In genomic region chr9:86854898-86855523, GRCh38 we compare ENCODE assay signal across 11 cellular contexts.
DNase-seq lines count a peak whose midpoint lies in the region; ATAC-seq, FAIRE-seq and TF ChIP-seq lines count a peak whose summit lies in the region.
"Had no signal": no experiment of that assay in that cellular context is flagged by ENCODE, and none has a peak within 500 bp of the region (broad histone marks: within the 10 kb centered on the region; RNA-seq: fewer than 3 reads in every experiment).

No MANE protein-coding gene starts in this region.

- no peak overlapping the region for H3K4me3 ChIP-seq in astrocyte (ENCODE audit: insufficient read depth, low read depth, low read length)

- no peak overlapping the region for H3K4me2 ChIP-seq in astrocyte (ENCODE audit: low read length)

- DNase-seq in AG08396 (ENCODE audit: low spot score) = peak; percentile 64
- DNase-seq in HuH-7.5 (ENCODE audit: low spot score) = peak; percentile 10
- peak; percentile 68 for DNase-seq in astrocyte (ENCODE audit: low read depth)
- peak; percentile 99 for DNase-seq in left kidney (ENCODE audit: low read depth, low spot score)
- no peak for DNase-seq in central memory CD4-positive, alpha-beta T cell
- no peak for DNase-seq in T-cell
- no peak for DNase-seq in MV-4-11 (lab: John Stamatoyannopoulos, UW)
- DNase-seq in T-helper 2 cell treated with Interferon-gamma antibody and Interleukin-4, amounts not matched to agents 5 μg/mL and 100 μg/mL, for 36 hours (ENCODE audit: low spot score) = no peak
- DNase-seq: CD8-positive, alpha-beta memory T cell; hippocampal formation; NCI-H510A had no signal

- no peak overlapping the region for H2AFZ ChIP-seq in astrocyte (ENCODE audit: low read depth, low read length)

- peaks cover 12% of the 10 kb centered on the region for H3K27me3 Mint-ChIP-seq in astrocyte (ENCODE audit: low read depth, unreplicated experiment)
- H3K27me3 Mint-ChIP-seq in T-cell = peaks cover 12 to 23% of the 10 kb centered on the region in 2 donors
- H3K27me3 Mint-ChIP-seq in T-helper 2 cell treated with Interferon-gamma antibody and Interleukin-4, amounts not matched to agents 5 μg/mL and 100 μg/mL, for 36 hours (ENCODE audit: low read depth) = no peaks in the 10 kb centered on the region

- H3K27ac Mint-ChIP-seq in astrocyte (ENCODE audit: unreplicated experiment) = peak overlapping the region; percentile 88
- H3K27ac Mint-ChIP-seq in T-cell = no peak overlapping the region
- H3K27ac Mint-ChIP-seq in T-helper 2 cell treated with Interferon-gamma antibody and Interleukin-4, amounts not matched to agents 5 μg/mL and 100 μg/mL, for 36 hours = no peak overlapping the region
- H3K27ac Mint-ChIP-seq: CD8-positive, alpha-beta memory T cell had no signal

- no peaks in the 10 kb centered on the region for H3K4me1 ChIP-seq in astrocyte (ENCODE audit: insufficient read depth, low read length)

- H3K4me3 Mint-ChIP-seq in astrocyte (ENCODE audit: unreplicated experiment) (no peak overlapping the region), T-cell (no peak overlapping the region)
- H3K4me3 Mint-ChIP-seq in T-helper 2 cell treated with Interferon-gamma antibody and Interleukin-4, amounts not matched to agents 5 μg/mL and 100 μg/mL, for 36 hours = no peak overlapping the region
- H3K4me3 Mint-ChIP-seq: CD8-positive, alpha-beta memory T cell had no signal

- TF ChIP-seq CTCF in astrocyte (IDR thresholded peaks at IDR 0.05; ENCODE audit: insufficient read depth, low read depth, low read length) = no peak

- H3K9me3 Mint-ChIP-seq in astrocyte (ENCODE audit: unreplicated experiment) (peaks cover 8% of the 10 kb centered on the region), T-cell (peaks cover 0 to 7% (median 4%) of the 10 kb centered on the region in 3 donors)
- H3K9me3 Mint-ChIP-seq in T-helper 2 cell treated with Interferon-gamma antibody and Interleukin-4, amounts not matched to agents 5 μg/mL and 100 μg/mL, for 36 hours = no peaks in the 10 kb centered on the region

- no peaks in the 10 kb centered on the region for H3K9me3 ChIP-seq in astrocyte (ENCODE audit: insufficient read depth, low read depth, low read length)

- peaks cover 7% of the 10 kb centered on the region for H3K4me1 Mint-ChIP-seq in astrocyte (ENCODE audit: low read depth, unreplicated experiment)
- H3K4me1 Mint-ChIP-seq in T-cell = no peaks in the 10 kb centered on the region
- H3K4me1 Mint-ChIP-seq in T-helper 2 cell treated with Interferon-gamma antibody and Interleukin-4, amounts not matched to agents 5 μg/mL and 100 μg/mL, for 36 hours (ENCODE audit: low read depth) = no peaks in the 10 kb centered on the region
- H3K4me1 Mint-ChIP-seq: CD8-positive, alpha-beta memory T cell had no signal

- H3K79me2 ChIP-seq in astrocyte (ENCODE audit: insufficient read depth, low read length) = no peaks in the 10 kb centered on the region

- no peaks in the 10 kb centered on the region for H3K36me3 ChIP-seq in astrocyte (ENCODE audit: insufficient read depth, low read length)

- ATAC-seq in T-cell (replicated peaks in 1 of 4) = no peak

- FAIRE-seq in astrocyte (lab: Jason Lieb, UNC) = no peak

- CTCF ChIA-PET in T-cell (lab: Charles Lee) = no interaction called here

- H3K27ac ChIP-seq in astrocyte (ENCODE audit: low read depth, low read length) = no peak overlapping the region

- H3K27me3 ChIP-seq in astrocyte (ENCODE audit: insufficient read depth, low read length) = no peaks in the 10 kb centered on the region

- POLR2A ChIA-PET in T-cell (lab: Charles Lee) = no interaction called here

- no peaks in the 10 kb centered on the region for H4K20me1 ChIP-seq in astrocyte (ENCODE audit: insufficient read depth, low read length)

- H3K36me3 Mint-ChIP-seq in astrocyte (ENCODE audit: low read depth, unreplicated experiment) = no peaks in the 10 kb centered on the region
- H3K36me3 Mint-ChIP-seq in T-cell = no peaks in the 10 kb centered on the region
- no peaks in the 10 kb centered on the region for H3K36me3 Mint-ChIP-seq in T-helper 2 cell treated with Interferon-gamma antibody and Interleukin-4, amounts not matched to agents 5 μg/mL and 100 μg/mL, for 36 hours (ENCODE audit: low read depth)
- H3K36me3 Mint-ChIP-seq: CD8-positive, alpha-beta memory T cell had no signal

- H3K9ac ChIP-seq in astrocyte (ENCODE audit: low read length) = no peak overlapping the region

Comparison
In these comparisons a context has a peak if more than half of its experiments do, and no peak if none do; other contexts are left out.
1. DNase-seq: peak in AG08396 (single experiment), HuH-7.5 (single experiment), astrocyte (single experiment) and left kidney (single experiment); none in central memory CD4-positive, alpha-beta T cell (single experiment), T-cell (0 of 34), MV-4-11 (single experiment) and T-helper 2 cell treated with Interferon-gamma antibody and Interleukin-4, amounts not matched to agents 5 μg/mL and 100 μg/mL, for 36 hours (single experiment).